ENCODE assay signal across 1 cellular context in the genomic region with DNA sequence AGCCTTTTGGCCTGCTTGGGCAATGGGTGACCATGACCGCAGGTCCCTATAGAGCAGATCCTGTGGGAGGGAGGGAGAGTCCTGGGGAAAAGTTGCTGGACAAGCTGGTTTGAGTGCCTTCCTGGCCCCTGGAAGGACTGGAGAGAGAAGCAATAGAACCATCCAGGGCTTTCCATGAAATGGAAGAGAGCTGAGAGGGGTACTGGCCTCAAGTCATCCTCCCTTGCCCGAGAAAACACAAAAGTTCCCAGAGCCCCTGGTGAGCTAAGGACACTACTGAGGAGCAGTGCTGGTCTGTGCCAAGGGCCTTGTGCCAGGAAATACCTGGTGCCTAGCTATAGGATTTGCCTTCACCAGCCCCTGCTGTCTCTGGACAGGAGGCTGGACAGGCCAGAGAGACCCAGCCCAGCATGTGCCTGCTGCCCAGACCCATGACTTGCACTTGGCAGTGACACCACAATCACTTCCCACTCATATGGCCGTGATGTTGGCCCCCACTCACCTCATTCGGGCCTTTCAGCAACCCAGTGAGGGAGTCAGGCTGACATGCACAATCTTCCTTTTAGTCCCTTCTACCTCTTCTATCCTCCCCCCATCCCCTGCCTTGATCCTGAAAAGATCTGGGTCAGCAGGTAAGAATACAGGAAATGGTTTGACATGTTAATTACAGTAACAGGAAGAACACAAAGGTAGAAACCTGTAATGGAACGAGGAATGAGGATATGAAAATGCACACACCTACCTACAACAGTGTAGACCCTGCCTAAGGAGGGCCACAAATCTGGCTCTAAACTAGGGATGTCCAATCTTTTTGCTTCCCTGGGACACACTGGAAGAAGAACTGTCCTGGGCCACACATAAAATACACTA.
TF ChIP-seq lines count a peak whose summit lies in the region.

No MANE protein-coding gene starts in this region.

TF ChIP-seq in GM12878, 131 proteins besides CTCF, POLR2A, EP300 and RAD21:
- TF ChIP-seq MEF2A (IDR thresholded peaks at IDR 0.05; ENCODE audit: insufficient read depth, low read depth, low read length) (0 out of 2 replicates have a peak, but pooled peaks have one; percentile 12), ZSCAN29 (IDR thresholded peaks at IDR 0.05) (peak; percentile 59; the same call in 1 of the 2 replicates), IKZF1 (conservative IDR thresholded peaks at IDR 0.05) (0 out of 2 replicates have a peak, but pooled peaks have one; percentile 30), CEBPB (IDR thresholded peaks at IDR 0.05; ENCODE audit: borderline replicate concordance in 1 of 2, low read depth in 2 of 2, low read length in 2 of 2) (no peak), SPI1 (IDR thresholded peaks at IDR 0.05; ENCODE audit: borderline replicate concordance, insufficient read depth, low read depth, low read length) (peak; percentile 28; the same call in 1 of the 2 replicates), BHLHE40 (IDR thresholded peaks at IDR 0.05; ENCODE audit: borderline replicate concordance in 1 of 2, low read depth in 2 of 2, low read length in 1 of 2) (peak in 1 of 2 experiments; percentile 38; a peak in 1 of 4 replicates), RUNX3 (IDR thresholded peaks at IDR 0.05; ENCODE audit: low read length) (peak; percentile 17; the same call in 1 of the 2 replicates), CHD4 (IDR thresholded peaks at IDR 0.05) (no peak), GABPA (IDR thresholded peaks at IDR 0.05; ENCODE audit: low read depth) (0 out of 2 replicates have a peak, but pooled peaks have one; percentile 19), IKZF2 (IDR thresholded peaks at IDR 0.05) (peak; percentile 38 to 58; a peak in 2 of 4 replicates)
- TF ChIP-seq, protein P1, sequence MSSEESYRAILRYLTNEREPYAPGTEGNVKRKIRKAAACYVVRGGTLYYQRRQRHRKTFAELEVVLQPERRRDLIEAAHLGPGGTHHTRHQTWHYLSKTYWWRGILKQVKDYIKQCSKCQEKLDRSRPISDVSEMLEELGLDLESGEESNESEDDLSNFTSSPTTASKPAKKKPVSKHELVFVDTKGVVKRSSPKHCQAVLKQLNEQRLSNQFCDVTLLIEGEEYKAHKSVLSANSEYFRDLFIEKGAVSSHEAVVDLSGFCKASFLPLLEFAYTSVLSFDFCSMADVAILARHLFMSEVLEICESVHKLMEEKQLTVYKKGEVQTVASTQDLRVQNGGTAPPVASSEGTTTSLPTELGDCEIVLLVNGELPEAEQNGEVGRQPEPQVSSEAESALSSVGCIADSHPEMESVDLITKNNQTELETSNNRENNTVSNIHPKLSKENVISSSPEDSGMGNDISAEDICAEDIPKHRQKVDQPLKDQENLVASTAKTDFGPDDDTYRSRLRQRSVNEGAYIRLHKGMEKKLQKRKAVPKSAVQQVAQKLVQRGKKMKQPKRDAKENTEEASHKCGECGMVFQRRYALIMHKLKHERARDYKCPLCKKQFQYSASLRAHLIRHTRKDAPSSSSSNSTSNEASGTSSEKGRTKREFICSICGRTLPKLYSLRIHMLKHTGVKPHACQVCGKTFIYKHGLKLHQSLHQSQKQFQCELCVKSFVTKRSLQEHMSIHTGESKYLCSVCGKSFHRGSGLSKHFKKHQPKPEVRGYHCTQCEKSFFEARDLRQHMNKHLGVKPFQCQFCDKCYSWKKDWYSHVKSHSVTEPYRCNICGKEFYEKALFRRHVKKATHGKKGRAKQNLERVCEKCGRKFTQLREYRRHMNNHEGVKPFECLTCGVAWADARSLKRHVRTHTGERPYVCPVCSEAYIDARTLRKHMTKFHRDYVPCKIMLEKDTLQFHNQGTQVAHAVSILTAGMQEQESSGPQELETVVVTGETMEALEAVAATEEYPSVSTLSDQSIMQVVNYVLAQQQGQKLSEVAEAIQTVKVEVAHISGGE (CRISPR knock-in tag; IDR thresholded peaks at IDR 0.05) = no peak
- TF ChIP-seq, protein P2, sequence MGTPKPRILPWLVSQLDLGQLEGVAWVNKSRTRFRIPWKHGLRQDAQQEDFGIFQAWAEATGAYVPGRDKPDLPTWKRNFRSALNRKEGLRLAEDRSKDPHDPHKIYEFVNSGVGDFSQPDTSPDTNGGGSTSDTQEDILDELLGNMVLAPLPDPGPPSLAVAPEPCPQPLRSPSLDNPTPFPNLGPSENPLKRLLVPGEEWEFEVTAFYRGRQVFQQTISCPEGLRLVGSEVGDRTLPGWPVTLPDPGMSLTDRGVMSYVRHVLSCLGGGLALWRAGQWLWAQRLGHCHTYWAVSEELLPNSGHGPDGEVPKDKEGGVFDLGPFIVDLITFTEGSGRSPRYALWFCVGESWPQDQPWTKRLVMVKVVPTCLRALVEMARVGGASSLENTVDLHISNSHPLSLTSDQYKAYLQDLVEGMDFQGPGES (IDR thresholded peaks at IDR 0.05) = no peak
- TF ChIP-seq, protein P3, sequence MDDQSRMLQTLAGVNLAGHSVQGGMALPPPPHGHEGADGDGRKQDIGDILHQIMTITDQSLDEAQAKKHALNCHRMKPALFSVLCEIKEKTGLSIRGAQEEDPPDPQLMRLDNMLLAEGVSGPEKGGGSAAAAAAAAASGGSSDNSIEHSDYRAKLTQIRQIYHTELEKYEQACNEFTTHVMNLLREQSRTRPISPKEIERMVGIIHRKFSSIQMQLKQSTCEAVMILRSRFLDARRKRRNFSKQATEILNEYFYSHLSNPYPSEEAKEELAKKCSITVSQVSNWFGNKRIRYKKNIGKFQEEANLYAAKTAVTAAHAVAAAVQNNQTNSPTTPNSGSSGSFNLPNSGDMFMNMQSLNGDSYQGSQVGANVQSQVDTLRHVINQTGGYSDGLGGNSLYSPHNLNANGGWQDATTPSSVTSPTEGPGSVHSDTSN (IDR thresholded peaks at IDR 0.05; ENCODE audit: insufficient replicate concordance, low read depth, low read length) = no peak
TF ChIP-seq in GM12878: peak in this region for 8.
